ENCODE assay signal across 7 cellular contexts in the genomic region with DNA sequence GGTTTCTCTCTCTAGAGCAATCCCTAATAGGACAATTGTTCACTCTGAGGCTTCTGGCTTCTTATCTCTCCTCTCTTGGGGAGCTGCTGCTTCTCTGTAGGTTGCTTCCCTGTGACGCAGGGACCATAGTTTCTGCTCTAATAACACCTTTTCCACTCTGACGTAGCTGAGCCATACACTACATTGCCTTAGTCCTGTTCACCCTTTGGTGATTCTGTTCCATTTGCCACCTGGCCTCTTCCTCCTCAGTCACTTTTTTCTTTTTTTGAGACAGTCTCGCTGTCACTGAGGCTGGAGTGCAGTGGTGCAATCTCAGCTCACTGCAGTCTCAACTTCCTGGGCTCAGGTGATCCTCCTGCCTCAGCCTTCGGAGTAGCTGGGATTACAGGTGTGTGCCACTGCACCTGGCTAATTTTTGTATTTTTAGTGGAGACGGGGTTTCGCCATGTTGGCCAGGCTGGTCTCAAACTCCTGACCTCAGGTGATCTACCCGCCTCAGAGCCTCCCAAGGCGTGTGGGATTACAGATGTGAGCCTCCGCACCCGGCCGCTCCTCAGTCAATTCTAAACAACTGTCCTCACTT. TPM values are rescaled to one million over a fixed set of nuclear protein-coding genes. Genes with fewer than 3 reads are reported as not detected.
DNase-seq lines count a peak whose midpoint lies in the region; ATAC-seq and TF ChIP-seq lines count a peak whose summit lies in the region.
"Not testable (repeated sequence)": the region's sequence is repeated elsewhere in the genome, so short reads cannot be mapped to it uniquely, and the experiment has no call there.

No MANE protein-coding gene starts in this region.

- not testable (repeated sequence) for H3K18ac ChIP-seq in mesendoderm (ENCODE audit: low read length)

- not testable (repeated sequence) for H3K9me3 ChIP-seq in DND-41 (ENCODE audit: insufficient read depth, low read length, severe bottlenecking)

- ATAC-seq in DND-41 (ENCODE audit: insufficient read depth, low read depth), result peak; percentile 15; the same call in 1 of the 3 replicates

- H3K56ac ChIP-seq in mesendoderm (ENCODE audit: low read length), result not testable (repeated sequence)

- not testable (repeated sequence) for H2BK15ac ChIP-seq in mesendoderm (replicated peaks; ENCODE audit: low read depth)

- not testable (repeated sequence) for H3K23ac ChIP-seq in mesendoderm (ENCODE audit: low read length)

- TF ChIP-seq CTCF in DND-41 (IDR thresholded peaks at IDR 0.05; ENCODE audit: borderline replicate concordance, extremely low read depth, low read length, poor library complexity, severe bottlenecking); HFFc6 (IDR thresholded peaks at IDR 0.05): not testable (repeated sequence)

- not testable (repeated sequence) for DNase-seq in DND-41, HFFc6
- DNase-seq in MV-4-11 (lab: John Stamatoyannopoulos, UW) (peak; percentile 8), SIG-M5 treated with dmso at 0.1 percent for 504 hours (lab: John Stamatoyannopoulos, UW; ENCODE audit: unreplicated experiment) (peak; percentile 36), dedifferentiated amniotic fluid mesenchymal stem cell (ENCODE audit: extremely low spot score) (peak; percentile 11), mesendoderm (peak; percentile 61)
- DNase-seq in activated CD8-positive, alpha-beta memory T cell treated with anti-CD3 and anti-CD28 coated beads for 24 hours, result peak; percentile 62

- H3K79me1 ChIP-seq in mesendoderm (ENCODE audit: low read length), result not testable (repeated sequence)

- H3K4me3 ChIP-seq in DND-41 (ENCODE audit: low read depth in 1 of 2, low read length in 2 of 2); mesendoderm (ENCODE audit: low read length): not testable (repeated sequence)

- H4K5ac ChIP-seq in mesendoderm (ENCODE audit: low read length), result not testable (repeated sequence)

- not testable (repeated sequence) for H3K27me3 ChIP-seq in DND-41 (ENCODE audit: insufficient read depth, low read length, poor library complexity); mesendoderm (ENCODE audit: insufficient read depth, low read length, poor library complexity)

- not testable (repeated sequence) for H3K27ac ChIP-seq in DND-41 (ENCODE audit: low read length); mesendoderm (ENCODE audit: low read depth, low read length)

- not testable (repeated sequence) for H2AK5ac ChIP-seq in mesendoderm (ENCODE audit: low read length)

- H4K8ac ChIP-seq in mesendoderm (ENCODE audit: low read depth, low read length), result not testable (repeated sequence)

- no CpG with 5 or more reads among the region's 11 CpGs for WGBS in mesendoderm (ENCODE audit: extremely low coverage, insufficient coverage, low lambda C conversion rate)

- H3K4me2 ChIP-seq in DND-41 (ENCODE audit: insufficient read depth, low read length); mesendoderm (ENCODE audit: low read length): not testable (repeated sequence)

- peak overlapping the region; percentile 18 for H3K27ac Mint-ChIP-seq in HFFc6

- not testable (repeated sequence) for H3K9ac ChIP-seq in DND-41 (ENCODE audit: low read depth, low read length); mesendoderm (ENCODE audit: low read length)

- H2AFZ ChIP-seq in DND-41 (ENCODE audit: low read depth, low read length), result not testable (repeated sequence)

- peaks cover 20% of the 10 kb centered on the region for H3K27me3 Mint-ChIP-seq in HFFc6 (ENCODE audit: insufficient read depth)

- H3K4me3 Mint-ChIP-seq in HFFc6, result not testable (repeated sequence)

- not testable (repeated sequence) for H3K4me1 ChIP-seq in DND-41 (ENCODE audit: insufficient read depth, low read length); mesendoderm (ENCODE audit: control insufficient read depth, low read depth, low read length)

- not testable (repeated sequence) for H4K20me1 ChIP-seq in DND-41 (ENCODE audit: insufficient read depth, low read length)

- peaks cover 36% of the 10 kb centered on the region for H3K4me1 Mint-ChIP-seq in HFFc6 (ENCODE audit: low read depth)

- H2BK5ac ChIP-seq in mesendoderm (ENCODE audit: low read length), result not testable (repeated sequence)

- peaks cover 43% of the 10 kb centered on the region for H3K36me3 Mint-ChIP-seq in HFFc6 (ENCODE audit: low read depth)

- H2BK120ac ChIP-seq in mesendoderm (ENCODE audit: low read depth, low read length), result not testable (repeated sequence)

- H3K4ac ChIP-seq in mesendoderm (ENCODE audit: low read depth, low read length), result not testable (repeated sequence)

- H3K36me3 ChIP-seq in DND-41 (ENCODE audit: insufficient read depth, low read length), result peaks cover 35% of the 10 kb centered on the region; the same call in 1 of the 2 replicates
- H3K36me3 ChIP-seq in mesendoderm (ENCODE audit: control insufficient read depth, insufficient read depth, low read length), result not testable (repeated sequence)

- H3K79me2 ChIP-seq in DND-41 (ENCODE audit: insufficient read depth, low read length); mesendoderm (ENCODE audit: control insufficient read depth, insufficient read depth, low read length): not testable (repeated sequence)

- not testable (repeated sequence) for H3K9me3 Mint-ChIP-seq in HFFc6

RNA-seq across cellular contexts. Expression of a gene that starts 9.5 kb away (rescaled TPM):
- 1,000 to 10,000 TPM in 4 of 6 experiments, 100 to 1,000 TPM in 2; 854 to 1,142 (median 1,034) TPM for total RNA-seq in HFFc6 (2021; fragmentation: NEBNext Ultra II Directional; extraction: Animal tissue kit (Norgen Biotek cat#: 25700))
- 5,874 TPM for polyA plus RNA-seq in mesendoderm (2013, experiment 1 of 2)
- 5,944 TPM for polyA plus RNA-seq in mesendoderm (2013, experiment 2 of 2)

RNA-seq across cellular contexts. Expression of a gene that starts 15.6 kb away (rescaled TPM):
- total RNA-seq in HFFc6 (2021; fragmentation: NEBNext Ultra II Directional; extraction: Animal tissue kit (Norgen Biotek cat#: 25700)), result 1 to 10 TPM; 1.4 to 3.7 (median 3.4) TPM
- polyA plus RNA-seq in mesendoderm (2013, experiment 1 of 2), result 0.35 TPM
- polyA plus RNA-seq in mesendoderm (2013, experiment 2 of 2), result 0.31 TPM

RNA-seq across cellular contexts. Expression of a gene that starts 27.4 kb away (rescaled TPM):
- total RNA-seq in HFFc6 (2021; fragmentation: NEBNext Ultra II Directional; extraction: Animal tissue kit (Norgen Biotek cat#: 25700)), result 100 to 1,000 TPM in 1 of 6 experiments, 10 to 100 TPM in 5; 81.7 to 103 (median 88.3) TPM
- polyA plus RNA-seq in mesendoderm (2013, experiment 1 of 2), result 29.0 TPM
- polyA plus RNA-seq in mesendoderm (2013, experiment 2 of 2), result 26.4 TPM
